ENCODE assay signal across 1 cellular context in the genomic region with DNA sequence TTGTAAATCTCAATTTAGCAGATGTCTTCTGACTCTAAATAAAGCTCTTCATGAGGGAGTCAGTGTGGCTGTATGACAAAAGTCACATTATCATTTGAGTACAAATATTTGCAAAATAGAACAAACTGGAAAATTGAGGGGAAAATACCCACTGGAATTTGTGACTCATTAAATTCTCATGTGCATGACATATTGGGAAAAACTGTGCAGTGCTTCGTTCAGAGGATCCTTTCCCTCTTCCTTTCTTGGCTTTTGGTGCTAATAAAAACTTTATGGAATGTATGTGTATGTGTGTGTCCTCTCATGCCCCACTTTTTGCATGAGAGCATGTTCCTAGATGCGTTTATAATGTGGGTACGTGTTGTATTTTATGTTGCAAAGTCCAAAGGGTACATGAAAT.
TF ChIP-seq lines count a peak whose summit lies in the region.

No MANE protein-coding gene starts in this region.

TF ChIP-seq in IMR-90, 13 proteins besides CTCF, POLR2A, EP300 and RAD21 (continued from another document):
- TF ChIP-seq, protein P1, sequence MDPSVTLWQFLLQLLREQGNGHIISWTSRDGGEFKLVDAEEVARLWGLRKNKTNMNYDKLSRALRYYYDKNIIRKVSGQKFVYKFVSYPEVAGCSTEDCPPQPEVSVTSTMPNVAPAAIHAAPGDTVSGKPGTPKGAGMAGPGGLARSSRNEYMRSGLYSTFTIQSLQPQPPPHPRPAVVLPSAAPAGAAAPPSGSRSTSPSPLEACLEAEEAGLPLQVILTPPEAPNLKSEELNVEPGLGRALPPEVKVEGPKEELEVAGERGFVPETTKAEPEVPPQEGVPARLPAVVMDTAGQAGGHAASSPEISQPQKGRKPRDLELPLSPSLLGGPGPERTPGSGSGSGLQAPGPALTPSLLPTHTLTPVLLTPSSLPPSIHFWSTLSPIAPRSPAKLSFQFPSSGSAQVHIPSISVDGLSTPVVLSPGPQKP (IDR thresholded peaks at IDR 0.05; ENCODE audit: borderline replicate concordance, low read depth, low read length) = no peak
- no peak for TF ChIP-seq MAZ (IDR thresholded peaks at IDR 0.05; ENCODE audit: borderline replicate concordance, low read depth, low read length)
- TF ChIP-seq RCOR1 (IDR thresholded peaks at IDR 0.05; ENCODE audit: insufficient replicate concordance, low read length) = no peak
- no peak for TF ChIP-seq RFX5 (IDR thresholded peaks at IDR 0.05; ENCODE audit: low read depth, low read length)
- 0 out of 2 replicates have a peak, but pooled peaks have one; percentile 24 for TF ChIP-seq FOS (IDR thresholded peaks at IDR 0.05; ENCODE audit: low read depth, low read length)
- no peak for TF ChIP-seq MAFK (IDR thresholded peaks at IDR 0.05; ENCODE audit: low read depth, low read length)
- TF ChIP-seq, protein P2, sequence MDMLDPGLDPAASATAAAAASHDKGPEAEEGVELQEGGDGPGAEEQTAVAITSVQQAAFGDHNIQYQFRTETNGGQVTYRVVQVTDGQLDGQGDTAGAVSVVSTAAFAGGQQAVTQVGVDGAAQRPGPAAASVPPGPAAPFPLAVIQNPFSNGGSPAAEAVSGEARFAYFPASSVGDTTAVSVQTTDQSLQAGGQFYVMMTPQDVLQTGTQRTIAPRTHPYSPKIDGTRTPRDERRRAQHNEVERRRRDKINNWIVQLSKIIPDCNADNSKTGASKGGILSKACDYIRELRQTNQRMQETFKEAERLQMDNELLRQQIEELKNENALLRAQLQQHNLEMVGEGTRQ (IDR thresholded peaks at IDR 0.05; ENCODE audit: low read depth, low read length) = no peak
- TF ChIP-seq SMC3 (IDR thresholded peaks at IDR 0.05; ENCODE audit: low read depth, low read length) = no peak
